In genomic region chr4:169404959-169405358, GRCh38 we compare ENCODE assay signal across 20 cellular contexts.
A peak's percentile ranks its signal among the peaks of the same experiment; 100 is the strongest.
DNase-seq lines count a peak whose midpoint lies in the region; ATAC-seq, FAIRE-seq and TF ChIP-seq lines count a peak whose summit lies in the region.
"Had no signal": no experiment of that assay in that cellular context is flagged by ENCODE, and none has a peak within 500 bp of the region (broad histone marks: within the 10 kb centered on the region; RNA-seq: fewer than 3 reads in every experiment).

No MANE protein-coding gene starts in this region.

- H3K4me2 ChIP-seq in K562 (ENCODE audit: insufficient read depth, low read length) = no peak overlapping the region
- H3K4me2 ChIP-seq: A549 had no signal

- no peak overlapping the region for H3K27ac Mint-ChIP-seq in HFFc6
- H3K27ac Mint-ChIP-seq: activated CD4-positive, alpha-beta memory T cell treated with anti-CD3 and anti-CD28 coated beads, Interleukin-2, amount 10 ng/mL, durations not matched to agents 7 days and 5 days; activated T-helper 1 cell treated with anti-CD3 and anti-CD28 coated beads, Interleukin-12 subunit alpha, Interleukin-12 subunit beta, Interleukin-2, Interleukin-4 antibody, amounts not matched to agents 30 ng/mL and 10 ng/mL and 1 ng/mL, durations not matched to agents 14 hours and 24 hours and 36 hours; memory B cell had no signal

- no peaks in the 10 kb centered on the region for H3K36me3 ChIP-seq in ACC112 (ENCODE audit: insufficient read depth, low read length)
- H3K36me3 ChIP-seq in K562 (ENCODE audit: control insufficient read depth, insufficient read depth, low read length) = peaks cover 10% of the 10 kb centered on the region; the same call in 2 of the 3 replicates
- peaks cover 4% of the 10 kb centered on the region; the same call in 1 of the 2 replicates for H3K36me3 ChIP-seq in BE2C
- no peaks in the 10 kb centered on the region for H3K36me3 ChIP-seq in psoas muscle (ENCODE audit: insufficient read depth in 1 of 2, low read depth in 1 of 2)
- H3K36me3 ChIP-seq: sigmoid colon, thyroid gland had no signal

- H3K9me3 ChIP-seq in K562 (replicated peaks; ENCODE audit: control insufficient read depth, insufficient read depth, low read depth, low read length) (no peaks in the 10 kb centered on the region), BE2C (no peaks in the 10 kb centered on the region), psoas muscle (no peaks in the 10 kb centered on the region)
- H3K9me3 ChIP-seq: A549, esophagus squamous epithelium, sigmoid colon, thyroid gland had no signal

- H3K27ac ChIP-seq in ACC112 (ENCODE audit: low read depth, low read length) (peak overlapping the region; percentile 38; the same call in 1 of the 2 replicates), K562 (ENCODE audit: extremely low read depth, low read depth, low read length) (no peak overlapping the region), psoas muscle (no peak overlapping the region)
- H3K27ac ChIP-seq: A549, esophagus squamous epithelium, sigmoid colon, thyroid gland had no signal

- CTCF ChIA-PET in K562 (lab: Yijun Ruan, JAX; ENCODE audit: low intra/inter-chr PET ratio) = no interaction called here

- no peak for TF ChIP-seq CTCF in HFFc6 (IDR thresholded peaks at IDR 0.05)
- no peak for TF ChIP-seq CTCF in K562 (IDR thresholded peaks at IDR 0.05 in 2 of 3, conservative IDR thresholded peaks at IDR 0.05 in 1 of 3; ENCODE audit: insufficient read depth in 2 of 3, low read depth in 1 of 3, low read length in 3 of 3)
- no peak for TF ChIP-seq CTCF in foreskin fibroblast (IDR thresholded peaks at IDR 0.05; ENCODE audit: low read depth, low read length)
- TF ChIP-seq CTCF in BE2C (IDR thresholded peaks at IDR 0.05; ENCODE audit: low read depth, low read length) = no peak
- no peak for TF ChIP-seq CTCF in psoas muscle (IDR thresholded peaks at IDR 0.05)

- H3K4me1 ChIP-seq in ACC112 (ENCODE audit: control insufficient read depth, insufficient read depth, low read length, unreplicated experiment) = peaks cover 7% of the 10 kb centered on the region
- no peaks in the 10 kb centered on the region for H3K4me1 ChIP-seq in K562 (replicated peaks in 1 of 2; ENCODE audit: control insufficient read depth in 2 of 2, insufficient read depth in 2 of 2, low read length in 2 of 2)
- H3K4me1 ChIP-seq in BE2C = no peaks in the 10 kb centered on the region
- no peaks in the 10 kb centered on the region for H3K4me1 ChIP-seq in psoas muscle
- H3K4me1 ChIP-seq: A549, esophagus squamous epithelium, sigmoid colon, thyroid gland had no signal

- ATAC-seq in K562 (0 out of 3 replicates have a peak, but pooled peaks have one; percentile 26), HG03469 (IDR thresholded peaks at IDR 0.05; ENCODE audit: unreplicated experiment) (no peak), HG02938 (IDR thresholded peaks at IDR 0.05; ENCODE audit: unreplicated experiment) (no peak), psoas muscle (no peak)

- in situ Hi-C loops in K562 (cut with MboI) = no loop called here

- BruUV-seq in K562 (replicated peaks; lab: Mats Ljungman, UMichigan) = no TSS peak

- H3K9me3 Mint-ChIP-seq in HFFc6 = no peaks in the 10 kb centered on the region
- H3K9me3 Mint-ChIP-seq: activated CD4-positive, alpha-beta memory T cell treated with anti-CD3 and anti-CD28 coated beads, Interleukin-2, amount 10 ng/mL, durations not matched to agents 7 days and 5 days; activated T-helper 1 cell treated with anti-CD3 and anti-CD28 coated beads, Interleukin-12 subunit alpha, Interleukin-12 subunit beta, Interleukin-2, Interleukin-4 antibody, amounts not matched to agents 30 ng/mL and 10 ng/mL and 1 ng/mL, durations not matched to agents 14 hours and 24 hours and 36 hours; memory B cell had no signal

- intact Hi-C loops in K562 (cut with micrococcal nuclease) = no loop called here
- intact Hi-C loops in psoas muscle (cut with DNase I) = no loop called here

- H3K36me3 Mint-ChIP-seq in HFFc6 (ENCODE audit: low read depth) = no peaks in the 10 kb centered on the region; the same call in 1 of the 2 replicates

- 14% methylated on average over 1 of the region's 1 CpG for WGBS in K562 (ENCODE audit: insufficient coverage, low coverage, missing lambda C conversion rate)
- 29 to 35% (median 33%) methylated on average over 1 of the region's 1 CpG for WGBS in psoas muscle, 3 donors

- H2AFZ ChIP-seq in ACC112 (ENCODE audit: low read length, unreplicated experiment) = no peak overlapping the region
- no peak overlapping the region for H2AFZ ChIP-seq in K562 (ENCODE audit: low read depth, low read length)

- no peaks in the 10 kb centered on the region for H3K27me3 ChIP-seq in ACC112 (ENCODE audit: insufficient read depth, low read length)
- no peaks in the 10 kb centered on the region for H3K27me3 ChIP-seq in K562 (ENCODE audit: control insufficient read depth in 2 of 2, insufficient read depth in 2 of 2, low read length in 2 of 2)
- no peaks in the 10 kb centered on the region for H3K27me3 ChIP-seq in BE2C
- no peaks in the 10 kb centered on the region for H3K27me3 ChIP-seq in psoas muscle (ENCODE audit: insufficient read depth in 3 of 3, low read length in 2 of 3)
- H3K27me3 ChIP-seq: esophagus squamous epithelium, sigmoid colon, thyroid gland had no signal

- no peaks in the 10 kb centered on the region for H3K27me3 Mint-ChIP-seq in HFFc6 (ENCODE audit: insufficient read depth)
- H3K27me3 Mint-ChIP-seq: activated CD4-positive, alpha-beta memory T cell treated with anti-CD3 and anti-CD28 coated beads, Interleukin-2, amount 10 ng/mL, durations not matched to agents 7 days and 5 days; memory B cell had no signal

- H3K9ac ChIP-seq in K562 (ENCODE audit: insufficient read depth in 1 of 2, low read depth in 2 of 2, low read length in 2 of 2) = no peak overlapping the region

- no peaks in the 10 kb centered on the region for H3K79me2 ChIP-seq in ACC112 (ENCODE audit: control insufficient read depth, insufficient read depth, low read length, unreplicated experiment)
- no peaks in the 10 kb centered on the region for H3K79me2 ChIP-seq in K562 (ENCODE audit: control insufficient read depth, insufficient read depth, low read length)

- peak; percentile 13 for DNase-seq in HFFc6
- DNase-seq in K562 (ENCODE audit: extremely low read depth in 1 of 4, low spot score in 3 of 4) = no peak
- DNase-seq in foreskin fibroblast = peak; percentile 41 to 70
- no peak for DNase-seq in BE2C
- no peak for DNase-seq in psoas muscle
- DNase-seq: activated CD4-positive, alpha-beta memory T cell treated with anti-CD3 and anti-CD28 coated beads, Interleukin-2, amount 10 ng/mL, durations not matched to agents 7 days and 5 days; amniotic stem cell; esophagus squamous epithelium; NCI-H1436; NCI-H526; sigmoid colon; stimulated activated CD4-positive, alpha-beta T cell treated with anti-CD3 and anti-CD28 coated beads, Interleukin-4, amount 100 ng/mL, for 1 hour; thyroid gland had no signal

- FAIRE-seq in K562 (lab: Jason Lieb, UNC) = no peak
- FAIRE-seq: A549, RCC 7860 had no signal

- no peak for TF ChIP-seq POLR2A in K562 (conservative IDR thresholded peaks at IDR 0.05)

- POLR2A ChIA-PET in K562 (lab: Yijun Ruan, JAX) = no interaction called here

- TF ChIP-seq RAD21 in K562 (CRISPR knock-in tag; conservative IDR thresholded peaks at IDR 0.05 in 1 of 2, IDR thresholded peaks at IDR 0.05 in 1 of 2) = no peak

- peaks cover 14% of the 10 kb centered on the region for H3K4me1 Mint-ChIP-seq in HFFc6 (ENCODE audit: low read depth)
- H3K4me1 Mint-ChIP-seq: memory B cell had no signal

- no peak overlapping the region for H3K4me3 ChIP-seq in ACC112 (ENCODE audit: low read depth, low read length)
- no peak overlapping the region for H3K4me3 ChIP-seq in K562
- H3K4me3 ChIP-seq in foreskin fibroblast (ENCODE audit: low read depth in 1 of 2, low read length in 2 of 2) = no peak overlapping the region
- H3K4me3 ChIP-seq in BE2C (ENCODE audit: low read depth, low read length) = no peak overlapping the region
- H3K4me3 ChIP-seq in psoas muscle = no peak overlapping the region
- H3K4me3 ChIP-seq: A549, esophagus squamous epithelium, sigmoid colon, thyroid gland had no signal

- H4K20me1 ChIP-seq in K562 (replicated peaks; ENCODE audit: control insufficient read depth, insufficient read depth, low read length) = no peaks in the 10 kb centered on the region

- no peak overlapping the region for H3K4me3 Mint-ChIP-seq in HFFc6
- H3K4me3 Mint-ChIP-seq: activated CD4-positive, alpha-beta memory T cell treated with anti-CD3 and anti-CD28 coated beads, Interleukin-2, amount 10 ng/mL, durations not matched to agents 7 days and 5 days; activated T-helper 1 cell treated with anti-CD3 and anti-CD28 coated beads, Interleukin-12 subunit alpha, Interleukin-12 subunit beta, Interleukin-2, Interleukin-4 antibody, amounts not matched to agents 30 ng/mL and 10 ng/mL and 1 ng/mL, durations not matched to agents 14 hours and 24 hours and 36 hours; memory B cell had no signal

- no peak for TF ChIP-seq EP300 in K562 (IDR thresholded peaks at IDR 0.05; ENCODE audit: low read length)

- no peaks in the 10 kb centered on the region for H3K9me1 ChIP-seq in K562 (ENCODE audit: control insufficient read depth, insufficient read depth, low read length)

Comparison
In these comparisons a context has a peak if more than half of its experiments do, and no peak if none do; other contexts are left out.
1. DNase-seq: peak in HFFc6 (single experiment) and foreskin fibroblast (2 of 2); none in K562 (0 of 4), BE2C (single experiment) and psoas muscle (0 of 2).